Comparison of ENCODE assay signal across 21 cellular contexts in genomic region chr12:63928305-63928704, GRCh38.
DNase-seq lines count a peak whose midpoint lies in the region; ATAC-seq, FAIRE-seq and TF ChIP-seq lines count a peak whose summit lies in the region.
"Had no signal": no experiment of that assay in that cellular context is flagged by ENCODE, and none has a peak within 500 bp of the region (broad histone marks: within the 10 kb centered on the region; RNA-seq: fewer than 3 reads in every experiment).

No MANE protein-coding gene starts in this region.

- TF ChIP-seq CTCF in HEK293 (tag by site-specific recombination; IDR thresholded peaks at IDR 0.05) (no peak), kidney (IDR thresholded peaks at IDR 0.05; ENCODE audit: borderline replicate concordance, extremely low read depth, insufficient read depth) (no peak)

- H3K36me3 ChIP-seq in HEK293 (ENCODE audit: control insufficient read depth in 2 of 2, insufficient read depth in 1 of 2, low read length in 2 of 2) (no peaks in the 10 kb centered on the region), kidney (ENCODE audit: control insufficient read depth in 1 of 2, insufficient read depth in 2 of 2, low read length in 2 of 2) (no peaks in the 10 kb centered on the region)
- H3K36me3 ChIP-seq: left ventricle myocardium inferior had no signal

- H3K9me3 ChIP-seq in HEK293 (ENCODE audit: control insufficient read depth, insufficient read depth, low read depth, low read length), result no peaks in the 10 kb centered on the region
- H3K9me3 ChIP-seq in kidney (ENCODE audit: control insufficient read depth in 1 of 2, low read length in 2 of 2), result no peaks in the 10 kb centered on the region
- H3K9me3 ChIP-seq: left ventricle myocardium inferior had no signal

- H3K4me1 ChIP-seq in HEK293 (ENCODE audit: control insufficient read depth, insufficient read depth, low read length) (no peaks in the 10 kb centered on the region), kidney (ENCODE audit: control insufficient read depth in 1 of 2, insufficient read depth in 1 of 2, low read depth in 1 of 2, low read length in 2 of 2) (no peaks in the 10 kb centered on the region)

- H3K27ac ChIP-seq in HEK293 (ENCODE audit: extremely low read depth, low read depth, low read length) (no peak overlapping the region), kidney (ENCODE audit: low read depth in 2 of 2, low read length in 2 of 2) (no peak overlapping the region)
- H3K27ac ChIP-seq: left ventricle myocardium inferior had no signal

- no peak overlapping the region for H3K9ac ChIP-seq in kidney (ENCODE audit: low read length in 2 of 2)

- CTCF ChIA-PET in HEK293 (lab: Yijun Ruan, JAX), result no interaction called here

- intact Hi-C loops in kidney (cut with DNase I), result no loop called here

- peak; percentile 3 for DNase-seq in stimulated activated CD4-positive, alpha-beta T cell treated with anti-CD3 and anti-CD28 coated beads, Interleukin-1b, Interleukin-23, amount 100 ng/mL, for 48 hours
- no peak for DNase-seq in stimulated activated CD4-positive, alpha-beta T cell treated with anti-CD3 and anti-CD28 coated beads, Interleukin-4, amount 100 ng/mL, for 24 hours
- DNase-seq in NCI-H2227 (lab: John Stamatoyannopoulos, UW; ENCODE audit: unreplicated experiment), result no peak
- DNase-seq in kidney, result no peak
- no peak for DNase-seq in NCI-H345 (lab: John Stamatoyannopoulos, UW)
- DNase-seq in globus pallidus (ENCODE audit: low spot score), result no peak
- DNase-seq: activated CD8-positive, alpha-beta memory T cell treated with anti-CD3 and anti-CD28 coated beads for 24 hours; activated gamma-delta T cell treated with Interleukin-2 at 50 U/mL for 16 hours; CD8-positive, alpha-beta memory T cell; DND-41; foreskin melanocyte; left ventricle myocardium inferior; NCI-H2029 treated with DMSO at 0.1 percent for 48 hours; NCI-H526 treated with DMSO at 0.1 percent for 48 hours; PC-3 had no signal

- ATAC-seq in HG03342 (IDR thresholded peaks at IDR 0.05; ENCODE audit: unreplicated experiment), result peak; percentile 56
- ATAC-seq: PC-3, SK-N-SH treated with all-trans-retinoic acid at 6 μM for 48 hours had no signal

- POLR2A ChIA-PET in HEK293 (lab: Yijun Ruan, JAX), result no interaction called here

- H3K4me3 ChIP-seq in HEK293 (ENCODE audit: low read depth, low read length) (no peak overlapping the region), kidney (ENCODE audit: low read length in 2 of 2) (no peak overlapping the region)
- H3K4me3 ChIP-seq: left ventricle myocardium inferior had no signal

- FAIRE-seq in kidney (lab: Jason Lieb, UNC), result no peak
- FAIRE-seq: colon, endothelial cell of umbilical vein, H1 had no signal

TF ChIP-seq in HEK293, 187 proteins besides CTCF, POLR2A, EP300 and RAD21:
- TF ChIP-seq SCRT2 (tag by site-specific recombination; IDR thresholded peaks at IDR 0.05), result peak; percentile 35; the same call in 1 of the 2 replicates
- no peak for TF ChIP-seq WT1 (tag by site-specific recombination; IDR thresholded peaks at IDR 0.05)
- TF ChIP-seq, protein P1, sequence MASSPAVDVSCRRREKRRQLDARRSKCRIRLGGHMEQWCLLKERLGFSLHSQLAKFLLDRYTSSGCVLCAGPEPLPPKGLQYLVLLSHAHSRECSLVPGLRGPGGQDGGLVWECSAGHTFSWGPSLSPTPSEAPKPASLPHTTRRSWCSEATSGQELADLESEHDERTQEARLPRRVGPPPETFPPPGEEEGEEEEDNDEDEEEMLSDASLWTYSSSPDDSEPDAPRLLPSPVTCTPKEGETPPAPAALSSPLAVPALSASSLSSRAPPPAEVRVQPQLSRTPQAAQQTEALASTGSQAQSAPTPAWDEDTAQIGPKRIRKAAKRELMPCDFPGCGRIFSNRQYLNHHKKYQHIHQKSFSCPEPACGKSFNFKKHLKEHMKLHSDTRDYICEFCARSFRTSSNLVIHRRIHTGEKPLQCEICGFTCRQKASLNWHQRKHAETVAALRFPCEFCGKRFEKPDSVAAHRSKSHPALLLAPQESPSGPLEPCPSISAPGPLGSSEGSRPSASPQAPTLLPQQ (tag by site-specific recombination; IDR thresholded peaks at IDR 0.05), result no peak
